In the genomic region with DNA sequence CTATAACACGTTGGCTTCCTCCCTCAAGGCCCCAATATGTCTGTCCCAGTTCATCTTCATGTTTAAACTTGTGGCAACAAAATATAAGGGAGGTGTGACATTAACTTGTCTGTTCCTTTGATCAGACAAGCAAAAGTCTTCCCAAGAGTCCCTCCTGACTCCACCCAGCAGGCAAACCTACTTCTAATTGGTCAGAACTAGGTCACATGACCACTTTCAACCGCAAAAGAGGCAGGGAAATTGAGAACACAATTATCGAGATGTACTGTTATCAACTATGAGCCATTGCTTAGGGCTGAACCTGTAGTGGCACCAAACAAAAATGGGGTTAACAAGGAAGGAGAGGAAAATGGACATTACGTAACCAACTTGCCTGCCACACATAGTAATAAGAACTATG, we compare ENCODE assay signal across 32 cellular contexts.
"Had no signal": no experiment of that assay in that cellular context is flagged by ENCODE, and none has a peak within 500 bp of the region (broad histone marks: within the 10 kb centered on the region; RNA-seq: fewer than 3 reads in every experiment).

No MANE protein-coding gene starts in this region.

- ATAC-seq: activated CD4-positive, alpha-beta T cell treated with anti-CD3 and anti-CD28 coated beads for 36 hours; activated CD4-positive, CD25-positive, alpha-beta regulatory T cell treated with anti-CD3 and anti-CD28 coated beads, Interleukin-2, amount 50 U/mL, for 24 hours; activated CD8-positive, alpha-beta memory T cell treated with anti-CD3 and anti-CD28 coated beads, Interleukin-2, amount 10 ng/mL, durations not matched to agents 7 days and 5 days; activated CD8-positive, alpha-beta T cell treated with anti-CD3 and anti-CD28 coated beads, Interleukin-2, amount 10 ng/mL, durations not matched to agents 7 days and 5 days; activated naive CD8-positive, alpha-beta T cell treated with anti-CD3 and anti-CD28 coated beads, Interleukin-2, amount 50 U/mL, for 24 hours; WTC11 had no signal

- H3K9me3 ChIP-seq: ascending aorta had no signal

- DNase-seq: activated CD4-positive, alpha-beta memory T cell treated with anti-CD3 and anti-CD28 coated beads, Interleukin-2, amount 10 ng/mL, durations not matched to agents 7 days and 5 days; activated CD4-positive, alpha-beta T cell treated with anti-CD3 and anti-CD28 coated beads for 1 hour; activated CD4-positive, alpha-beta T cell treated with anti-CD3 and anti-CD28 coated beads for 36 hours; activated CD4-positive, alpha-beta T cell treated with anti-CD3 and anti-CD28 coated beads for 48 hours; activated CD4-positive, alpha-beta T cell treated with anti-CD3 and anti-CD28 coated beads, Interleukin-2, amount 10 ng/mL, durations not matched to agents 7 days and 5 days; activated CD4-positive, alpha-beta T cell treated with anti-CD3 and anti-CD28 coated beads, Interleukin-2, amount 50 U/mL, for 48 hours; activated CD4-positive, CD25-positive, alpha-beta regulatory T cell; activated CD8-positive, alpha-beta memory T cell treated with anti-CD3 and anti-CD28 coated beads for 24 hours; activated CD8-positive, alpha-beta memory T cell treated with anti-CD3 and anti-CD28 coated beads, Interleukin-2, amount 10 ng/mL, durations not matched to agents 7 days and 5 days; activated CD8-positive, alpha-beta memory T cell treated with anti-CD3 and anti-CD28 coated beads, Interleukin-2, amount 50 U/mL, for 48 hours; activated CD8-positive, alpha-beta T cell treated with anti-CD3 and anti-CD28 coated beads, Interleukin-2, amount 10 ng/mL, durations not matched to agents 7 days and 5 days; activated effector memory CD4-positive, alpha-beta T cell treated with Interleukin-2 at 50 U/mL for 16 hours; activated gamma-delta T cell; activated naive CD4-positive, alpha-beta T cell treated with anti-CD3 and anti-CD28 coated beads, Interleukin-2, amount 10 ng/mL, durations not matched to agents 7 days and 5 days; activated naive CD4-positive, alpha-beta T cell treated with Interleukin-2 at 50 U/mL for 16 hours; activated naive CD8-positive, alpha-beta T cell treated with anti-CD3 and anti-CD28 coated beads, Interleukin-2, amount 10 ng/mL, durations not matched to agents 7 days and 5 days; activated naive CD8-positive, alpha-beta T cell treated with anti-CD3 and anti-CD28 coated beads, Interleukin-2, amount 50 U/mL, for 24 hours; activated T-cell treated with anti-CD3 and anti-CD28 coated beads, Interleukin-2, amount 50 U/mL, for 24 hours; activated T-cell treated with anti-CD3 and anti-CD28 coated beads, Interleukin-2, amount 50 U/mL, for 48 hours; amygdala; anterior cingulate cortex; caudate nucleus; cerebellar nuclear complex; T-helper 1 cell; T-helper 2 cell; T-helper 9 cell; WERI-Rb-1 had no signal

- H3K4me1 ChIP-seq: ascending aorta had no signal

- H3K27me3 ChIP-seq: ascending aorta, cardiac muscle cell had no signal

- FAIRE-seq: bronchial epithelial cell had no signal

- H3K4me3 ChIP-seq: ascending aorta, cardiac muscle cell had no signal

- H3K36me3 ChIP-seq: ascending aorta, cardiac muscle cell, WERI-Rb-1 had no signal

- H3K27ac ChIP-seq: ascending aorta, cardiac muscle cell, WERI-Rb-1 had no signal
